1 cellular context compared by ENCODE assay signal in the genomic region with DNA sequence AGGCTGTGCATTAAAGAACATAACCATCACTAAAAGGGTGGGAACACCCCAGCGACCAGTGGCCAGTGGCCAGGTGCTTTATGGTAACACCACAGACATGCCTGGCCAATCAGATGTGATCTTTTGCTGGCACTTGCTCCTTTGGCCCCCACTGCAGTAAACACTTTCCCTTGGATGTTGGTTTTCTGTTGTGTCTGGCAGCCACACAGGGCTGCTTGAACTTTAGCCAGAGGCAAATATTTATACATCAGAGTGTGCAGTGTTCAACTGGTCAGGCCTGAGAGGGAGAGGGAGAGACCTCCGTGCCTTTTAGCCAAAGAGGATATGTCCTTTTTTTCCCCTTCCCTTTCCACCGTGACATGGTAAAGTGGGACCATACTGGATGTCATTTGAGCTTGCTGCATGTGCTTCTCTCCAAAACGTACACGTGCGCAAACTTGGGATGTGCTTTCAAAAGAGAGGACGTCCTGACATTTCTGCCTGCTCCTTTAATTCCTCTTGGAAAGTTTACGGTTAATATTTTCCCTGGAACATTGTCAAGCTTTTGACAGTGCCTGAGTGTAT.
A peak's percentile ranks its signal among the peaks of the same experiment; 100 is the strongest.
TF ChIP-seq lines count a peak whose summit lies in the region.

No MANE protein-coding gene starts in this region.

TF ChIP-seq in HepG2, 621 proteins besides CTCF, POLR2A, EP300 and RAD21 (continued from another document and continues in another):
- TF ChIP-seq DNMT1 (CRISPR knock-in tag; IDR thresholded peaks at IDR 0.05) (no peak), GPBP1L1 (CRISPR knock-in tag; IDR thresholded peaks at IDR 0.05) (no peak), ZNF510 (CRISPR knock-in tag; IDR thresholded peaks at IDR 0.05; ENCODE audit: low read depth) (no peak; the same call in 1 of the 2 replicates), ELF1 (CRISPR knock-in tag; IDR thresholded peaks at IDR 0.05) (peak; percentile 54), ZNF687 (CRISPR knock-in tag; IDR thresholded peaks at IDR 0.05) (no peak; the same call in 1 of the 2 replicates), ZNF407 (CRISPR knock-in tag; IDR thresholded peaks at IDR 0.05; ENCODE audit: not compliant biosample characterization) (no peak), MYNN (CRISPR knock-in tag; IDR thresholded peaks at IDR 0.05; ENCODE audit: low read depth) (no peak), PATZ1 (CRISPR knock-in tag; IDR thresholded peaks at IDR 0.05) (peak; percentile 94), NFIC (IDR thresholded peaks at IDR 0.05; ENCODE audit: low read length) (peak; percentile 30; the same call in 1 of the 2 replicates), NFRKB (IDR thresholded peaks at IDR 0.05) (no peak), SRSF9 (IDR thresholded peaks at IDR 0.05; ENCODE audit: borderline replicate concordance, insufficient read depth, low read depth, low read length, poor library complexity, severe bottlenecking) (no peak), ZNF547 (CRISPR knock-in tag; IDR thresholded peaks at IDR 0.05) (no peak), SPEN (CRISPR knock-in tag; IDR thresholded peaks at IDR 0.05; ENCODE audit: low read depth) (no peak; the same call in 1 of the 2 replicates), ZMYM2 (CRISPR knock-in tag; IDR thresholded peaks at IDR 0.05) (peak; percentile 61; the same call in 1 of the 2 replicates), AKNA (CRISPR knock-in tag; IDR thresholded peaks at IDR 0.05; ENCODE audit: borderline replicate concordance) (no peak), ZZZ3 (CRISPR knock-in tag; IDR thresholded peaks at IDR 0.05; ENCODE audit: borderline replicate concordance) (no peak), ZBTB20 (CRISPR knock-in tag; IDR thresholded peaks at IDR 0.05; ENCODE audit: borderline replicate concordance, low read depth) (peak; percentile 63; the same call in 1 of the 2 replicates), KDM4B (CRISPR knock-in tag; IDR thresholded peaks at IDR 0.05) (no peak), ZNF816 (CRISPR knock-in tag; IDR thresholded peaks at IDR 0.05; ENCODE audit: borderline replicate concordance) (no peak; the same call in 1 of the 2 replicates), ZNF549 (CRISPR knock-in tag; IDR thresholded peaks at IDR 0.05) (no peak), MEIS1 (CRISPR knock-in tag; IDR thresholded peaks at IDR 0.05; ENCODE audit: borderline replicate concordance) (no peak), ZNF224 (CRISPR knock-in tag; IDR thresholded peaks at IDR 0.05) (peak; percentile 46; the same call in 1 of the 2 replicates), CREB1 (IDR thresholded peaks at IDR 0.05) (no peak), CREB1 (CRISPR knock-in tag; IDR thresholded peaks at IDR 0.05) (peak; percentile 14; the same call in 1 of the 2 replicates), FIP1L1 (IDR thresholded peaks at IDR 0.05; ENCODE audit: borderline replicate concordance, insufficient read depth, low read depth, low read length) (no peak), HOXA9 (CRISPR knock-in tag; IDR thresholded peaks at IDR 0.05; ENCODE audit: borderline replicate concordance) (no peak)
- TF ChIP-seq, protein P1, sequence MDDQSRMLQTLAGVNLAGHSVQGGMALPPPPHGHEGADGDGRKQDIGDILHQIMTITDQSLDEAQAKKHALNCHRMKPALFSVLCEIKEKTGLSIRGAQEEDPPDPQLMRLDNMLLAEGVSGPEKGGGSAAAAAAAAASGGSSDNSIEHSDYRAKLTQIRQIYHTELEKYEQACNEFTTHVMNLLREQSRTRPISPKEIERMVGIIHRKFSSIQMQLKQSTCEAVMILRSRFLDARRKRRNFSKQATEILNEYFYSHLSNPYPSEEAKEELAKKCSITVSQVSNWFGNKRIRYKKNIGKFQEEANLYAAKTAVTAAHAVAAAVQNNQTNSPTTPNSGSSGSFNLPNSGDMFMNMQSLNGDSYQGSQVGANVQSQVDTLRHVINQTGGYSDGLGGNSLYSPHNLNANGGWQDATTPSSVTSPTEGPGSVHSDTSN (CRISPR knock-in tag; IDR thresholded peaks at IDR 0.05; ENCODE audit: borderline replicate concordance) = peak; percentile 32; the same call in 1 of the 2 replicates
- TF ChIP-seq, protein P2, sequence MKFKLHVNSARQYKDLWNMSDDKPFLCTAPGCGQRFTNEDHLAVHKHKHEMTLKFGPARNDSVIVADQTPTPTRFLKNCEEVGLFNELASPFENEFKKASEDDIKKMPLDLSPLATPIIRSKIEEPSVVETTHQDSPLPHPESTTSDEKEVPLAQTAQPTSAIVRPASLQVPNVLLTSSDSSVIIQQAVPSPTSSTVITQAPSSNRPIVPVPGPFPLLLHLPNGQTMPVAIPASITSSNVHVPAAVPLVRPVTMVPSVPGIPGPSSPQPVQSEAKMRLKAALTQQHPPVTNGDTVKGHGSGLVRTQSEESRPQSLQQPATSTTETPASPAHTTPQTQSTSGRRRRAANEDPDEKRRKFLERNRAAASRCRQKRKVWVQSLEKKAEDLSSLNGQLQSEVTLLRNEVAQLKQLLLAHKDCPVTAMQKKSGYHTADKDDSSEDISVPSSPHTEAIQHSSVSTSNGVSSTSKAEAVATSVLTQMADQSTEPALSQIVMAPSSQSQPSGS (CRISPR knock-in tag; IDR thresholded peaks at IDR 0.05) = peak; percentile 68; the same call in 1 of the 2 replicates
